37 cellular contexts compared by ENCODE assay signal in the genomic region with DNA sequence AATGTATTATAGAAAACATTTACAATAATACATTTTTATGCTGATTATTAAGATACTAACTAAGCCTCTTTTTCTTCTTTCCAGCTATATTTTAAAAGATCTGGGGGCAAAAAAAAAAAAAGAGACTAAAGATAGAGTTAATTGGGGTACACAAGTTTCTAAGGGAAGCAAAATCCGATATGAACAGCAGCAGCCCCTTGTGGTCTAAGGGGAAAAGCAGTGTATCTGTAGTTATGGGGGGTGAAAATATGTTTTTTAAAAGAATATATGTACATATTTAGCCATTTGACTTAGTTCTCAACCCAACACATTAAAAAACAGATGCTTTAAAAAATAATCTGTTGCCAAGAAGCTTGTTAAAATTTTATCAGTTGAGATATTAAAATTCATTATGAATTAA.
DNase-seq lines count a peak whose midpoint lies in the region; ATAC-seq and TF ChIP-seq lines count a peak whose summit lies in the region.
"Had no signal": no experiment of that assay in that cellular context is flagged by ENCODE, and none has a peak within 500 bp of the region (broad histone marks: within the 10 kb centered on the region; RNA-seq: fewer than 3 reads in every experiment).

No MANE protein-coding gene starts in this region.

- H3K9me2 ChIP-seq in SK-N-SH: no peaks in the 10 kb centered on the region

- no TSS peak for BruUV-seq in Panc1 (replicated peaks; lab: Mats Ljungman, UMichigan)

- no peak overlapping the region for H3K27ac Mint-ChIP-seq in activated T-cell treated with anti-CD3 and anti-CD28 coated beads, Interleukin-2, amount 50 U/mL, for 72 hours
- H3K27ac Mint-ChIP-seq: activated naive CD4-positive, alpha-beta T cell treated with anti-CD3 and anti-CD28 coated beads, Interleukin-2, amount 50 U/mL, for 72 hours; activated T-helper 2 cell treated with anti-CD3 and anti-CD28 coated beads, Interferon-gamma antibody, Interleukin-2, Interleukin-4, amounts not matched to agents 10 μg/mL and 5 μg/mL and 100 μg/mL, durations not matched to agents 14 hours and 24 hours and 36 hours; memory B cell had no signal

- H4K20me1 ChIP-seq in SK-N-SH (ENCODE audit: insufficient read depth): no peaks in the 10 kb centered on the region

- H3K27me3 Mint-ChIP-seq in activated T-cell treated with anti-CD3 and anti-CD28 coated beads, Interleukin-2, amount 50 U/mL, for 72 hours (ENCODE audit: low read depth): no peaks in the 10 kb centered on the region
- H3K27me3 Mint-ChIP-seq: memory B cell had no signal

- no peaks in the 10 kb centered on the region for H3K9me3 ChIP-seq in SK-N-SH
- no peaks in the 10 kb centered on the region for H3K9me3 ChIP-seq in Panc1 (ENCODE audit: control insufficient read depth, insufficient read depth, low read depth, low read length)
- H3K9me3 ChIP-seq in sigmoid colon: no peaks in the 10 kb centered on the region
- H3K9me3 ChIP-seq: left lung, spleen, thoracic aorta had no signal

- intact Hi-C loops in Panc1 (cut with micrococcal nuclease; ENCODE audit: unreplicated experiment) (no loop called here), sigmoid colon (cut with DNase I) (no loop called here)

- H2AFZ ChIP-seq in SK-N-SH (ENCODE audit: low read depth): no peak overlapping the region

- H3K36me3 ChIP-seq in SK-N-SH (replicated peaks in 1 of 2; ENCODE audit: control insufficient read depth in 1 of 2, insufficient read depth in 2 of 2, low read length in 1 of 2): peaks cover 0 to 1% of the 10 kb centered on the region in 2 experiments
- H3K36me3 ChIP-seq in Panc1 (ENCODE audit: control insufficient read depth, insufficient read depth, low read length): no peaks in the 10 kb centered on the region
- H3K36me3 ChIP-seq in sigmoid colon: peaks cover 0 to 4% (median 0%) of the 10 kb centered on the region in 4 donors
- H3K36me3 ChIP-seq: left lung, thoracic aorta had no signal

- TF ChIP-seq EP300 in SK-N-SH (IDR thresholded peaks at IDR 0.05; ENCODE audit: borderline replicate concordance in 1 of 2, low read depth in 1 of 2, low read length in 1 of 2): no peak
- TF ChIP-seq EP300 in sigmoid colon (IDR thresholded peaks at IDR 0.05): no peak

- in situ Hi-C loops in Panc1 (cut with HindIII; ENCODE audit: low pct_unique_long_range_greater_than_20kb, low sequenced_read_pairs): no loop called here

- no peak overlapping the region for H3K4me3 ChIP-seq in SK-N-SH (ENCODE audit: low read depth in 2 of 2, low read length in 1 of 2)
- no peak overlapping the region for H3K4me3 ChIP-seq in Panc1 (ENCODE audit: low read depth in 2 of 2, low read length in 2 of 2)
- H3K4me3 ChIP-seq in fibroblast of the aortic adventitia (ENCODE audit: low read depth, low read length): no peak overlapping the region
- H3K4me3 ChIP-seq in sigmoid colon: no peak overlapping the region
- H3K4me3 ChIP-seq: coronary artery, left lung, spleen, thoracic aorta had no signal

- CTCF ChIA-PET in SK-N-SH (lab: Yijun Ruan, JAX) (interaction anchor here (0.7 to 1.2 kb wide), 4 partner anchors 10 to 72 kb away, joined by 3 to 6 read pairs (median 3); no protein-coding TSS in a partner anchor), Panc1 (lab: Charles Lee) (interaction anchor here (0.6 to 0.7 kb wide), 2 partner anchors 82 to 400 kb away, joined by 3 read pairs; no protein-coding TSS in a partner anchor)

- H3K27ac ChIP-seq in SK-N-SH (ENCODE audit: low read depth in 2 of 2, low read length in 1 of 2) (no peak overlapping the region), Panc1 (ENCODE audit: low read length) (no peak overlapping the region), sigmoid colon (no peak overlapping the region)
- H3K27ac ChIP-seq: coronary artery, epithelial cell of prostate, foreskin keratinocyte, left lung, spleen, thoracic aorta had no signal

- peaks cover 15% of the 10 kb centered on the region for H3K4me1 Mint-ChIP-seq in activated T-cell treated with anti-CD3 and anti-CD28 coated beads, Interleukin-2, amount 50 U/mL, for 72 hours (ENCODE audit: low read depth)

- no peaks in the 10 kb centered on the region for H3K27me3 ChIP-seq in SK-N-SH (ENCODE audit: insufficient read depth)
- H3K27me3 ChIP-seq in Panc1 (ENCODE audit: control insufficient read depth, insufficient read depth, low read length): no peaks in the 10 kb centered on the region
- H3K27me3 ChIP-seq in sigmoid colon: no peaks in the 10 kb centered on the region
- H3K27me3 ChIP-seq: foreskin keratinocyte, left lung, spleen had no signal

- TF ChIP-seq POLR2A in sigmoid colon (IDR thresholded peaks at IDR 0.05): no peak

- H3K9me3 Mint-ChIP-seq in activated T-cell treated with anti-CD3 and anti-CD28 coated beads, Interleukin-2, amount 50 U/mL, for 72 hours: no peaks in the 10 kb centered on the region
- H3K9me3 Mint-ChIP-seq: activated naive CD4-positive, alpha-beta T cell treated with anti-CD3 and anti-CD28 coated beads, Interleukin-2, amount 50 U/mL, for 72 hours; activated T-helper 2 cell treated with anti-CD3 and anti-CD28 coated beads, Interferon-gamma antibody, Interleukin-2, Interleukin-4, amounts not matched to agents 10 μg/mL and 5 μg/mL and 100 μg/mL, durations not matched to agents 14 hours and 24 hours and 36 hours; memory B cell; neural crest cell had no signal

- H3K9ac ChIP-seq in SK-N-SH: no peak overlapping the region

- no peaks in the 10 kb centered on the region for H3K79me2 ChIP-seq in SK-N-SH (ENCODE audit: insufficient read depth)

- no peak for ATAC-seq in SK-N-SH treated with all-trans-retinoic acid at 6 μM for 48 hours
- ATAC-seq in Panc1: no peak
- no peak for ATAC-seq in activated T-cell treated with anti-CD3 and anti-CD28 coated beads, Interleukin-2, amount 50 U/mL, for 72 hours (replicated peaks in 1 of 2)
- no peak for ATAC-seq in HG02885 (IDR thresholded peaks at IDR 0.05; ENCODE audit: poor library complexity, unreplicated experiment)
- ATAC-seq: activated naive CD4-positive, alpha-beta T cell treated with anti-CD3 and anti-CD28 coated beads, Interleukin-2, amount 50 U/mL, for 72 hours; foreskin keratinocyte; left lung; right cardiac atrium; stimulated activated naive CD8-positive, alpha-beta T cell treated with anti-CD3 and anti-CD28 coated beads, Interleukin-15, Interleukin-2, amounts not matched to agents 100 U/mL and 50 U/mL, for 24 hours had no signal

- no peaks in the 10 kb centered on the region for H3F3A ChIP-seq in SK-N-SH (replicated peaks; ENCODE audit: insufficient read depth)

- H3K4me1 ChIP-seq in SK-N-SH (ENCODE audit: control insufficient read depth in 1 of 2, insufficient read depth in 2 of 2, low read depth in 1 of 2, low read length in 1 of 2): peaks cover 0 to 4% of the 10 kb centered on the region in 2 experiments; a peak in 1 of 4 replicates
- H3K4me1 ChIP-seq in Panc1 (ENCODE audit: control insufficient read depth, insufficient read depth, low read length): no peaks in the 10 kb centered on the region
- peaks cover 0 to 8% (median 0%) of the 10 kb centered on the region in 4 donors for H3K4me1 ChIP-seq in sigmoid colon
- H3K4me1 ChIP-seq: foreskin keratinocyte, left lung, spleen had no signal

- H3K36me3 Mint-ChIP-seq in activated T-cell treated with anti-CD3 and anti-CD28 coated beads, Interleukin-2, amount 50 U/mL, for 72 hours (ENCODE audit: insufficient read depth in 2 of 2): peaks cover 0 to 2% of the 10 kb centered on the region in 2 donors

- TF ChIP-seq RAD21 in SK-N-SH (IDR thresholded peaks at IDR 0.05; ENCODE audit: low read length): peak; percentile 13; the same call in 1 of the 2 replicates

- no peak overlapping the region for H3K4me2 ChIP-seq in SK-N-SH

- WGBS in SK-N-SH (ENCODE audit: low lambda C conversion rate): 100% methylated on average over 1 of the region's 1 CpG
- WGBS in sigmoid colon, 2 donors: 95 to 97% methylated on average over 1 of the region's 1 CpG

- POLR2A ChIA-PET in SK-N-SH (lab: Yijun Ruan, JAX) (no interaction called here), Panc1 (lab: Charles Lee) (interaction anchor here (0.6 kb wide), 1 partner anchor 1032 kb away, joined by 6 read pairs; no protein-coding TSS in a partner anchor)

- TF ChIP-seq CTCF in SK-N-SH (IDR thresholded peaks at IDR 0.05): peak; percentile 31; the same call in 1 of the 2 replicates
- peak; percentile 14; the same call in 1 of the 2 replicates for TF ChIP-seq CTCF in Panc1 (IDR thresholded peaks at IDR 0.05)
- peak; percentile 39 for TF ChIP-seq CTCF in fibroblast of the aortic adventitia (IDR thresholded peaks at IDR 0.05; ENCODE audit: insufficient read depth, low read length)
- TF ChIP-seq CTCF in sigmoid colon (IDR thresholded peaks at IDR 0.05): no peak

- no peak for DNase-seq in SK-N-SH
- DNase-seq in Panc1 (ENCODE audit: low read depth, low spot score): no peak
- no peak for DNase-seq in fibroblast of the aortic adventitia (ENCODE audit: low read depth)
- DNase-seq in activated T-cell treated with anti-CD3 and anti-CD28 coated beads, Interleukin-2, amount 50 U/mL, for 72 hours: no peak
- DNase-seq in sigmoid colon: no peak
- DNase-seq in AG20443 (ENCODE audit: low spot score): no peak
- DNase-seq: ACHN; activated CD4-positive, alpha-beta T cell treated with anti-CD3 and anti-CD28 coated beads for 48 hours; amygdala; C1 segment of cervical spinal cord; COR-L47; effector CD8-positive, alpha-beta T cell; foreskin keratinocyte; GDM1; GOT3; head of caudate nucleus; islet precursor cell; left lung; NCI-H1092; NCI-H1694; NCI-H510A treated with DMSO at 0.1 percent for 48 hours; NK-92 treated with Interleukin-12 subunit alpha and Interleukin-12 subunit beta, amount 100 ng/mL, for 24 hours; right cardiac atrium; Right ventricle myocardium superior; spleen; stimulated activated CD4-positive, alpha-beta T cell treated with anti-CD3 and anti-CD28 coated beads, Interleukin-2, amount 100 ng/mL, for 24 hours; stimulated activated naive CD8-positive, alpha-beta T cell treated with anti-CD3 and anti-CD28 coated beads, Interleukin-15, Interleukin-2, amounts not matched to agents 100 U/mL and 50 U/mL, for 24 hours; T1000 had no signal

- H3K4me3 Mint-ChIP-seq in activated T-cell treated with anti-CD3 and anti-CD28 coated beads, Interleukin-2, amount 50 U/mL, for 72 hours: no peak overlapping the region
- H3K4me3 Mint-ChIP-seq: memory B cell had no signal

TF ChIP-seq in SK-N-SH treated with all-trans-retinoic acid at 6 μM for 48 hours, 23 proteins besides CTCF, POLR2A, EP300 and RAD21:
- no peak for TF ChIP-seq PATZ1 (CRISPR knock-in tag; IDR thresholded peaks at IDR 0.05; ENCODE audit: borderline replicate concordance)
TF ChIP-seq in SK-N-SH treated with all-trans-retinoic acid at 6 μM for 48 hours: peak in this region for 0.

Comparison
In these comparisons a context has a peak if more than half of its experiments do, and no peak if none do; other contexts are left out.
1. CTCF ChIP-seq: peak in SK-N-SH (single experiment), Panc1 (single experiment) and fibroblast of the aortic adventitia (single experiment); none in sigmoid colon (0 of 4).